In genomic region chr9:114592356-114592755, GRCh38 we compare ENCODE assay signal across 8 cellular contexts. TPM values are rescaled to one million over a fixed set of nuclear protein-coding genes. Genes with fewer than 3 reads are reported as not detected.
DNase-seq lines count a peak whose midpoint lies in the region; ATAC-seq and FAIRE-seq lines count a peak whose summit lies in the region.

No MANE protein-coding gene starts in this region.

- intact Hi-C loops in left ventricle myocardium superior (cut with micrococcal nuclease) (no loop called here), Right ventricle myocardium superior (cut with DNase I) (no loop called here)

- peak overlapping the region; percentile 23 to 47 for H3K27ac ChIP-seq in esophagus (ENCODE audit: low read depth in 2 of 2, low read length in 1 of 2)
- H3K27ac ChIP-seq in small intestine (ENCODE audit: low read depth in 1 of 2, low read length in 1 of 2), result no peak overlapping the region

- ATAC-seq in left ventricle myocardium superior (peak; percentile 5), Right ventricle myocardium superior (ENCODE audit: poor library complexity) (no peak), HG03457 (IDR thresholded peaks at IDR 0.05; ENCODE audit: unreplicated experiment) (no peak)
- ATAC-seq in activated CD8-positive, alpha-beta memory T cell treated with anti-CD3 and anti-CD28 coated beads, Interleukin-2, amount 10 ng/mL, durations not matched to agents 7 days and 5 days, result peak; percentile 58

- H3K4me3 Mint-ChIP-seq in activated CD8-positive, alpha-beta memory T cell treated with anti-CD3 and anti-CD28 coated beads, Interleukin-2, amount 10 ng/mL, durations not matched to agents 7 days and 5 days, result peak overlapping the region; percentile 68

- peaks cover 61% of the 10 kb centered on the region for H3K4me1 Mint-ChIP-seq in activated CD8-positive, alpha-beta memory T cell treated with anti-CD3 and anti-CD28 coated beads, Interleukin-2, amount 10 ng/mL, durations not matched to agents 7 days and 5 days

- H3K27me3 Mint-ChIP-seq in activated CD8-positive, alpha-beta memory T cell treated with anti-CD3 and anti-CD28 coated beads, Interleukin-2, amount 10 ng/mL, durations not matched to agents 7 days and 5 days, result no peaks in the 10 kb centered on the region

- 22 to 30% methylated on average over 6 of the region's 6 CpGs for WGBS in esophagus, 2 donors
- WGBS in small intestine, 3 donors, result 44 to 68% (median 58%) methylated on average over 6 of the region's 6 CpGs

- CTCF ChIA-PET in activated CD8-positive, alpha-beta memory T cell treated with anti-CD3 and anti-CD28 coated beads, Interleukin-2, amount 10 ng/mL, durations not matched to agents 7 days and 5 days (lab: Charles Lee), result interaction anchor here (0.7 to 8.8 kb wide), 27 partner anchors 13 to 440 kb away, joined by 3 to 119 read pairs (median 4); partner anchors contain the start of gene TMEM268

- H3K27ac Mint-ChIP-seq in activated CD8-positive, alpha-beta memory T cell treated with anti-CD3 and anti-CD28 coated beads, Interleukin-2, amount 10 ng/mL, durations not matched to agents 7 days and 5 days, result peak overlapping the region; percentile 89

- no peak for FAIRE-seq in small intestine (lab: Jason Lieb, UNC)

- no peaks in the 10 kb centered on the region for H3K9me3 ChIP-seq in esophagus (ENCODE audit: control insufficient read depth in 2 of 2, insufficient read depth in 1 of 2, low read depth in 1 of 2, low read length in 1 of 2)
- no peaks in the 10 kb centered on the region for H3K9me3 ChIP-seq in small intestine (ENCODE audit: control insufficient read depth, low read depth)

- H3K27me3 ChIP-seq in esophagus (ENCODE audit: control insufficient read depth in 1 of 2, insufficient read depth in 2 of 2, low read length in 2 of 2), result no peaks in the 10 kb centered on the region
- no peaks in the 10 kb centered on the region for H3K27me3 ChIP-seq in small intestine (ENCODE audit: control insufficient read depth in 2 of 2, insufficient read depth in 2 of 2, low read length in 2 of 2)

- DNase-seq in left ventricle myocardium superior, result no peak
- DNase-seq in Right ventricle myocardium superior, result no peak
- peak; percentile 84 for DNase-seq in activated CD8-positive, alpha-beta memory T cell treated with anti-CD3 and anti-CD28 coated beads, Interleukin-2, amount 10 ng/mL, durations not matched to agents 7 days and 5 days
- DNase-seq in small intestine, result peak; percentile 36
- no peak for DNase-seq in C1 segment of cervical spinal cord (lab: John Stamatoyannopoulos, UW)
- no peak for DNase-seq in NCI-H446 (lab: John Stamatoyannopoulos, UW)

- H3K36me3 Mint-ChIP-seq in activated CD8-positive, alpha-beta memory T cell treated with anti-CD3 and anti-CD28 coated beads, Interleukin-2, amount 10 ng/mL, durations not matched to agents 7 days and 5 days, result peaks cover 54% of the 10 kb centered on the region

- no peaks in the 10 kb centered on the region for H3K9me3 Mint-ChIP-seq in activated CD8-positive, alpha-beta memory T cell treated with anti-CD3 and anti-CD28 coated beads, Interleukin-2, amount 10 ng/mL, durations not matched to agents 7 days and 5 days (ENCODE audit: low read depth)

- peaks cover 7 to 12% of the 10 kb centered on the region in 2 donors for H3K36me3 ChIP-seq in esophagus (ENCODE audit: control insufficient read depth in 2 of 2, insufficient read depth in 2 of 2, low read length in 1 of 2)
- peaks cover 14% of the 10 kb centered on the region in 2 donors for H3K36me3 ChIP-seq in small intestine (ENCODE audit: control insufficient read depth in 2 of 2, insufficient read depth in 2 of 2, low read length in 2 of 2)

- no peak overlapping the region for H3K4me3 ChIP-seq in esophagus (ENCODE audit: low read depth in 1 of 2, low read length in 2 of 2)
- H3K4me3 ChIP-seq in small intestine (ENCODE audit: low read depth in 1 of 2, low read length in 2 of 2), result no peak overlapping the region

- H3K4me1 ChIP-seq in esophagus (ENCODE audit: control insufficient read depth in 2 of 2, insufficient read depth in 2 of 2, low read length in 1 of 2) (peaks cover 1 to 3% of the 10 kb centered on the region in 2 donors), small intestine (ENCODE audit: control insufficient read depth in 2 of 2, insufficient read depth in 1 of 2, low read depth in 1 of 2, low read length in 1 of 2) (peaks cover 11 to 14% of the 10 kb centered on the region in 2 donors)

RNA-seq across cellular contexts. Expression of gene ATP6V1G1, which starts 4.8 kb away (rescaled TPM):
- 64.4 TPM for total RNA-seq in left ventricle myocardium superior
- 60.2 TPM for total RNA-seq in Right ventricle myocardium superior
- 10 to 100 TPM; 62.4 to 66.7 TPM for total RNA-seq in activated CD8-positive, alpha-beta memory T cell treated with anti-CD3 and anti-CD28 coated beads, Interleukin-2, amount 10 ng/mL, durations not matched to agents 7 days and 5 days
- polyA plus RNA-seq in esophagus, result 100 to 1,000 TPM; 127 to 145 TPM
- polyA plus RNA-seq in small intestine, result 100 to 1,000 TPM in 1 of 3 donors, 10 to 100 TPM in 2; 89.7 to 102 (median 93.1) TPM

RNA-seq across cellular contexts. Expression of gene TMEM268, which starts 18.7 kb away (rescaled TPM):
- total RNA-seq in left ventricle myocardium superior, result 4.0 TPM
- 2.7 TPM for total RNA-seq in Right ventricle myocardium superior
- 10 to 100 TPM; 19.7 to 21.5 TPM for total RNA-seq in activated CD8-positive, alpha-beta memory T cell treated with anti-CD3 and anti-CD28 coated beads, Interleukin-2, amount 10 ng/mL, durations not matched to agents 7 days and 5 days
- 1 to 10 TPM; 1.6 to 2.5 TPM for polyA plus RNA-seq in esophagus
- 1 to 10 TPM; 1.4 to 5.4 (median 1.6) TPM for polyA plus RNA-seq in small intestine

Comparison
In these comparisons a context has a peak if more than half of its experiments do, and no peak if none do; other contexts are left out.
1. ATAC-seq: peak in left ventricle myocardium superior (single experiment) and activated CD8-positive, alpha-beta memory T cell treated with anti-CD3 and anti-CD28 coated beads, Interleukin-2, amount 10 ng/mL, durations not matched to agents 7 days and 5 days (single experiment); none in Right ventricle myocardium superior (single experiment) and HG03457 (single experiment).
2. DNase-seq: peak in activated CD8-positive, alpha-beta memory T cell treated with anti-CD3 and anti-CD28 coated beads, Interleukin-2, amount 10 ng/mL, durations not matched to agents 7 days and 5 days (single experiment) and small intestine (single experiment); none in left ventricle myocardium superior (single experiment), Right ventricle myocardium superior (single experiment), C1 segment of cervical spinal cord (0 of 14) and NCI-H446 (0 of 2).
3. H3K27ac ChIP-seq: peak in esophagus (2 of 2); none in small intestine (0 of 2).